Comparison of ENCODE assay signal across 1 cellular context in genomic region chr7:42494199-42494710, GRCh38.
TF ChIP-seq lines count a peak whose summit lies in the region.

No MANE protein-coding gene starts in this region.

TF ChIP-seq in IMR-90, 13 proteins besides CTCF, POLR2A, EP300 and RAD21:
- TF ChIP-seq MXI1 (IDR thresholded peaks at IDR 0.05; ENCODE audit: borderline replicate concordance, low read depth, low read length) (no peak), BHLHE40 (IDR thresholded peaks at IDR 0.05; ENCODE audit: low read depth, low read length) (no peak), RCOR1 (IDR thresholded peaks at IDR 0.05; ENCODE audit: insufficient replicate concordance, low read length) (no peak), MAFK (IDR thresholded peaks at IDR 0.05; ENCODE audit: low read depth, low read length) (no peak), RFX5 (IDR thresholded peaks at IDR 0.05; ENCODE audit: low read depth, low read length) (no peak), MAZ (IDR thresholded peaks at IDR 0.05; ENCODE audit: borderline replicate concordance, low read depth, low read length) (no peak), NFE2L2 (IDR thresholded peaks at IDR 0.05; ENCODE audit: low read depth, low read length) (no peak), CEBPB (IDR thresholded peaks at IDR 0.05; ENCODE audit: low read depth, low read length) (no peak)
